Comparison of ENCODE assay signal across 16 cellular contexts in the genomic region with DNA sequence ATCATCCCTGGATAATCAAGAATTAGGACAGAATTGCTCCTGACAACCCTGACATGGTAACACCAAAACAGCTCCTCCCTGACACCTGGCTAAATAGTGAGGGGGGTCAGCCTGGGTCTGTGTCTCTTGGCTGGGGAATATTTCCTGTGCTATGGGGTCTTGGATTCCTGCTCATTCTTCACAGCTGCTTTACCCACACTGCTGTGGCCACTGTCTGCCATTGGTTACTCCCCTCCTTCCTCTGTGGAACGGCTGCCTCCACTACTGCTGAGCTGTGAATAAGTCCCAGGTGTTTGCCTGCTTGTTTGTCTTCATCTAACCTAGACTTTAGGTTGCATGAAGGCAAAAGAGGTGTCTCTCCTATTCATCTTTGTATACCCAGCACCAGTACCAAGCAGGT. TPM values are rescaled to one million over a fixed set of nuclear protein-coding genes. Genes with fewer than 3 reads are reported as not detected.
DNase-seq lines count a peak whose midpoint lies in the region; ATAC-seq and TF ChIP-seq lines count a peak whose summit lies in the region.
"Had no signal": no experiment of that assay in that cellular context is flagged by ENCODE, and none has a peak within 500 bp of the region (broad histone marks: within the 10 kb centered on the region; RNA-seq: fewer than 3 reads in every experiment).

No MANE protein-coding gene starts in this region.

- H3K36me3 Mint-ChIP-seq in CD14-positive monocyte, result peaks cover 0 to 11% of the 10 kb centered on the region in 2 donors

- H3K27ac Mint-ChIP-seq in CD14-positive monocyte, result peak overlapping the region; percentile 87 to 99 (median 99)
- H3K27ac Mint-ChIP-seq: stimulated activated naive CD8-positive, alpha-beta T cell treated with anti-CD3 and anti-CD28 coated beads, Interleukin-15, Interleukin-2, amounts not matched to agents 100 ng/mL and 50 ng/mL, for 24 hours had no signal

- no peak overlapping the region for H3K4me3 Mint-ChIP-seq in CD14-positive monocyte
- H3K4me3 Mint-ChIP-seq: stimulated activated naive CD8-positive, alpha-beta T cell treated with anti-CD3 and anti-CD28 coated beads, Interleukin-15, Interleukin-2, amounts not matched to agents 100 ng/mL and 50 ng/mL, for 24 hours had no signal

- peaks cover 0 to 1% (median 0%) of the 10 kb centered on the region in 3 donors for H3K27me3 Mint-ChIP-seq in CD14-positive monocyte (ENCODE audit: low read depth in 3 of 3)
- H3K27me3 Mint-ChIP-seq: stimulated activated naive CD8-positive, alpha-beta T cell treated with anti-CD3 and anti-CD28 coated beads, Interleukin-15, Interleukin-2, amounts not matched to agents 100 ng/mL and 50 ng/mL, for 24 hours had no signal

- peaks cover 47% of the 10 kb centered on the region for H3K4me1 Mint-ChIP-seq in CD14-positive monocyte

- H3K36me3 ChIP-seq in SU-DHL-6 (ENCODE audit: low read length), result peaks cover 16% of the 10 kb centered on the region
- H3K36me3 ChIP-seq in lower lobe of right lung, result no peaks in the 10 kb centered on the region
- no peaks in the 10 kb centered on the region for H3K36me3 ChIP-seq in colonic mucosa
- H3K36me3 ChIP-seq: ascending aorta had no signal

- H4K20me1 ChIP-seq in SU-DHL-6 (ENCODE audit: low read depth, low read length), result no peaks in the 10 kb centered on the region

- peaks cover 77% of the 10 kb centered on the region for H3F3A ChIP-seq in SU-DHL-6 (ENCODE audit: insufficient read depth)

- ATAC-seq in GM18907 (IDR thresholded peaks at IDR 0.05; ENCODE audit: unreplicated experiment) (peak; percentile 36), lower lobe of right lung (no peak), GM18858 (IDR thresholded peaks at IDR 0.05; ENCODE audit: unreplicated experiment) (no peak)
- ATAC-seq: psoas muscle had no signal

- peaks cover 8% of the 10 kb centered on the region; the same call in 1 of the 2 replicates for H3K79me2 ChIP-seq in SU-DHL-6 (ENCODE audit: insufficient read depth, low read length)

- H3K4me2 ChIP-seq in SU-DHL-6 (ENCODE audit: low read depth, low read length, poor library complexity, severe bottlenecking), result peak overlapping the region; percentile 74

- H2AFZ ChIP-seq in SU-DHL-6 (ENCODE audit: low read depth, low read length, severe bottlenecking), result no peak overlapping the region
- H2AFZ ChIP-seq: GM23248 had no signal

- H3K27ac ChIP-seq in SU-DHL-6 (ENCODE audit: low read depth, low read length) (peak overlapping the region; percentile 99), lower lobe of right lung (peak overlapping the region; percentile 2), colonic mucosa (no peak overlapping the region)
- H3K27ac ChIP-seq: ascending aorta, GM23248 had no signal

- intact Hi-C loops in CD14-positive monocyte (cut with micrococcal nuclease), result loop anchor here in 1 of 2 donors (5.0 kb wide), 1 partner anchor 47 kb away; a partner anchor contains a TSS
- intact Hi-C loops in lower lobe of right lung (cut with DNase I), result no loop called here
- intact Hi-C loops in colonic mucosa (cut with DNase I), result no loop called here

- H3K4me1 ChIP-seq in lower lobe of right lung (peaks cover 8% of the 10 kb centered on the region), colonic mucosa (no peaks in the 10 kb centered on the region)
- H3K4me1 ChIP-seq: ascending aorta had no signal

- H3K9ac ChIP-seq in SU-DHL-6 (ENCODE audit: low read length) (peak overlapping the region; percentile 52), colonic mucosa (ENCODE audit: low read depth in 2 of 2, low read length in 2 of 2) (peak overlapping the region in 1 of 2 donors; percentile 12)
- H3K9ac ChIP-seq: GM23248 had no signal

- H3K4me3 ChIP-seq in SU-DHL-6 (ENCODE audit: insufficient read depth, low read length, poor library complexity, severe bottlenecking) (no peak overlapping the region), lower lobe of right lung (no peak overlapping the region), colonic mucosa (no peak overlapping the region)
- H3K4me3 ChIP-seq: ascending aorta, GM23248, lung, psoas muscle had no signal

- peaks cover 0 to 6% (median 2%) of the 10 kb centered on the region in 7 donors for H3K9me3 Mint-ChIP-seq in CD14-positive monocyte

- no peaks in the 10 kb centered on the region for H3K9me3 ChIP-seq in SU-DHL-6 (ENCODE audit: insufficient read depth, low read length)
- H3K9me3 ChIP-seq in lower lobe of right lung, result no peaks in the 10 kb centered on the region
- H3K9me3 ChIP-seq in colonic mucosa, result no peaks in the 10 kb centered on the region
- H3K9me3 ChIP-seq: ascending aorta, psoas muscle had no signal

- TF ChIP-seq CTCF in CD14-positive monocyte (IDR thresholded peaks at IDR 0.05) (no peak), SU-DHL-6 (IDR thresholded peaks at IDR 0.05; ENCODE audit: insufficient read depth, low read length, poor library complexity, severe bottlenecking) (no peak), lower lobe of right lung (IDR thresholded peaks at IDR 0.05) (no peak), colonic mucosa (IDR thresholded peaks at IDR 0.05) (no peak)

- H3K27me3 ChIP-seq in SU-DHL-6 (ENCODE audit: low read length) (no peaks in the 10 kb centered on the region), lower lobe of right lung (ENCODE audit: low read depth) (no peaks in the 10 kb centered on the region), colonic mucosa (no peaks in the 10 kb centered on the region)
- H3K27me3 ChIP-seq: ascending aorta had no signal

- DNase-seq in CD14-positive monocyte (ENCODE audit: low spot score) (no peak), lower lobe of right lung (no peak), HCEC 1CT (no peak), NOMO-1 (lab: John Stamatoyannopoulos, UW; ENCODE audit: unreplicated experiment in 2 of 2) (no peak), colonic mucosa (no peak)
- DNase-seq: GM23248; NCI-H1930; psoas muscle; stimulated activated CD4-positive, alpha-beta T cell treated with anti-CD3 and anti-CD28 coated beads, Interleukin-2, amount 100 ng/mL, for 48 hours; T1000 had no signal

- no peaks in the 10 kb centered on the region for H3K9me2 ChIP-seq in SU-DHL-6 (replicated peaks; ENCODE audit: insufficient read depth, low read length)

RNA-seq across cellular contexts. Expression of a gene that starts 33.9 kb away (rescaled TPM):
- under 1 TPM; 0.04 to 0.14 TPM for polyA plus RNA-seq in CD14-positive monocyte
- 1.1 TPM for total RNA-seq in lower lobe of right lung
- under 1 TPM; 0.22 to 0.29 TPM for total RNA-seq in colonic mucosa
- total RNA-seq: ascending aorta had no signal

RNA-seq across cellular contexts. Expression of a gene that starts 48.8 kb away (rescaled TPM):
- 10 to 100 TPM; 22.9 to 43.9 TPM for polyA plus RNA-seq in CD14-positive monocyte
- total RNA-seq in lower lobe of right lung (275 TPM), colonic mucosa (100 to 1,000 TPM; 113 to 119 TPM)
